Comparison of ENCODE assay signal across 7 cellular contexts in genomic region chr10:9342865-9343450, GRCh38.
DNase-seq lines count a peak whose midpoint lies in the region; ATAC-seq and TF ChIP-seq lines count a peak whose summit lies in the region.

No MANE protein-coding gene starts in this region.

- ATAC-seq in HG03354 (IDR thresholded peaks at IDR 0.05; ENCODE audit: poor library complexity, severe bottlenecking, unreplicated experiment): peak; percentile 56
- ATAC-seq in foreskin keratinocyte: peak; percentile 68
- no peak for ATAC-seq in GM19395 (IDR thresholded peaks at IDR 0.05; ENCODE audit: unreplicated experiment)
- ATAC-seq in GM18520 (IDR thresholded peaks at IDR 0.05; ENCODE audit: unreplicated experiment): no peak

- no peaks in the 10 kb centered on the region for H3K4me1 ChIP-seq in foreskin keratinocyte

- DNase-seq in ELR (ENCODE audit: low read depth): peak; percentile 23
- peak; percentile 7 for DNase-seq in SHP77 treated with DMSO at 0.1 percent for 48 hours (lab: John Stamatoyannopoulos, UW)
- DNase-seq in foreskin keratinocyte: peak; percentile 10 to 28
- peak; percentile 10 for DNase-seq in stromal cell of bone marrow (ENCODE audit: low read depth)

- TF ChIP-seq CTCF in foreskin keratinocyte (conservative IDR thresholded peaks at IDR 0.05): peak; percentile 84

- H3K27ac ChIP-seq in foreskin keratinocyte: no peak overlapping the region

- H3K27me3 ChIP-seq in foreskin keratinocyte: no peaks in the 10 kb centered on the region

Comparison
In these comparisons a context has a peak if more than half of its experiments do, and no peak if none do; other contexts are left out.
1. ATAC-seq: peak in HG03354 (single experiment) and foreskin keratinocyte (single experiment); none in GM19395 (single experiment) and GM18520 (single experiment).
2. Peak in every context shown above with its lines, with median percentiles within 50 percentile points of each other: DNase-seq.